ENCODE assay signal across 11 cellular contexts in genomic region chr12:47778842-47779241, GRCh38. TPM values are rescaled to one million over a fixed set of nuclear protein-coding genes. Genes with fewer than 3 reads are reported as not detected.
DNase-seq lines count a peak whose midpoint lies in the region; ATAC-seq and TF ChIP-seq lines count a peak whose summit lies in the region.
"Had no signal": no experiment of that assay in that cellular context is flagged by ENCODE, and none has a peak within 500 bp of the region (broad histone marks: within the 10 kb centered on the region; RNA-seq: fewer than 3 reads in every experiment).

No MANE protein-coding gene starts in this region.

- no peaks in the 10 kb centered on the region for H3K9me3 ChIP-seq in right cardiac atrium (ENCODE audit: control insufficient read depth, low read length)
- H3K9me3 ChIP-seq in right atrium auricular region, result no peaks in the 10 kb centered on the region
- H3K9me3 ChIP-seq in thyroid gland, result no peaks in the 10 kb centered on the region
- H3K9me3 ChIP-seq in ovary, result no peaks in the 10 kb centered on the region
- H3K9me3 ChIP-seq: adrenal gland had no signal

- H3K27me3 ChIP-seq in right cardiac atrium (ENCODE audit: control insufficient read depth, insufficient read depth) (no peaks in the 10 kb centered on the region), right atrium auricular region (no peaks in the 10 kb centered on the region), layer of hippocampus (ENCODE audit: control insufficient read depth, insufficient read depth, low read length) (no peaks in the 10 kb centered on the region), thyroid gland (no peaks in the 10 kb centered on the region), ovary (no peaks in the 10 kb centered on the region)
- H3K27me3 ChIP-seq: adrenal gland had no signal

- ATAC-seq in right cardiac atrium, result peak in 1 of 2 donors; percentile 1

- no peak overlapping the region for H3K4me3 ChIP-seq in right cardiac atrium (ENCODE audit: low read length)
- no peak overlapping the region for H3K4me3 ChIP-seq in right atrium auricular region
- H3K4me3 ChIP-seq in thyroid gland (replicated peaks in 1 of 3), result no peak overlapping the region
- H3K4me3 ChIP-seq in ovary, result no peak overlapping the region
- H3K4me3 ChIP-seq: adrenal gland had no signal

- H3K36me3 ChIP-seq in right atrium auricular region, result peaks cover 11% of the 10 kb centered on the region
- H3K36me3 ChIP-seq in thyroid gland, result peaks cover 14 to 19% of the 10 kb centered on the region in 2 donors
- H3K36me3 ChIP-seq in ovary, result no peaks in the 10 kb centered on the region

- no peak for TF ChIP-seq POLR2A in thyroid gland (IDR thresholded peaks at IDR 0.05)
- TF ChIP-seq POLR2A in ovary (IDR thresholded peaks at IDR 0.05), result no peak

- DNase-seq in right cardiac atrium (peak; percentile 28 to 69 (median 67)), right atrium auricular region (ENCODE audit: low spot score) (no peak), thyroid gland (no peak), NCI-H1436 (lab: John Stamatoyannopoulos, UW) (no peak), kidney tubule cell (ENCODE audit: low spot score) (no peak), ovary (no peak)

- TF ChIP-seq EP300 in ovary (IDR thresholded peaks at IDR 0.05), result no peak

- intact Hi-C loops in right cardiac atrium (cut with DNase I) (loop anchor here in 3 of 4 donors (2.0 to 5.0 kb wide), 2 partner anchors 58 to 60 kb away; no protein-coding TSS in a partner anchor), thyroid gland (cut with DNase I) (loop anchor here (2.0 to 5.0 kb wide), 2 partner anchors 37 to 60 kb away; no protein-coding TSS in a partner anchor), ovary (cut with DNase I) (loop anchor here (2.0 to 5.0 kb wide), 6 partner anchors 37 to 127 kb away; no protein-coding TSS in a partner anchor)

- no peak for TF ChIP-seq CTCF in right atrium auricular region (IDR thresholded peaks at IDR 0.05)
- no peak for TF ChIP-seq CTCF in thyroid gland (IDR thresholded peaks at IDR 0.05)
- no peak for TF ChIP-seq CTCF in ovary (IDR thresholded peaks at IDR 0.05)

- WGBS in right cardiac atrium, result 44% methylated on average over 14 of the region's 14 CpGs
- WGBS in thyroid gland, 2 donors, result 50 to 70% methylated on average over 9 to 13 of the region's 14 CpGs
- 38 to 43% (median 38%) methylated on average over 14 of the region's 14 CpGs for WGBS in ovary, 3 donors

- H3K4me1 ChIP-seq in right cardiac atrium (ENCODE audit: control insufficient read depth, insufficient read depth, low read length), result peaks cover 29% of the 10 kb centered on the region
- peaks cover 0 to 61% of the 10 kb centered on the region in 2 donors for H3K4me1 ChIP-seq in right atrium auricular region
- H3K4me1 ChIP-seq in thyroid gland, result peaks cover 53 to 64% of the 10 kb centered on the region in 2 donors
- H3K4me1 ChIP-seq in ovary (ENCODE audit: insufficient read depth), result peaks cover 32% of the 10 kb centered on the region

- H3K27ac ChIP-seq in right cardiac atrium (ENCODE audit: low read length), result no peak overlapping the region
- no peak overlapping the region for H3K27ac ChIP-seq in right atrium auricular region
- H3K27ac ChIP-seq in angular gyrus (ENCODE audit: low read depth, low read length), result peak overlapping the region; percentile 100
- H3K27ac ChIP-seq in layer of hippocampus (ENCODE audit: low read depth, low read length), result peak overlapping the region; percentile 99
- peak overlapping the region in 2 of 3 donors; percentile 7 to 91 for H3K27ac ChIP-seq in thyroid gland
- H3K27ac ChIP-seq in ovary, result peak overlapping the region in 1 of 2 donors; percentile 76

RNA-seq across cellular contexts. Expression of gene SLC48A1, which starts 5.8 kb away (rescaled TPM):
- 10 to 100 TPM; 26.5 to 30.1 (median 27.6) TPM for total RNA-seq in right cardiac atrium
- polyA plus RNA-seq in right cardiac atrium, result 22.0 TPM
- total RNA-seq in right atrium auricular region, result 10 to 100 TPM; 48.9 to 52.0 TPM
- 100 to 1,000 TPM in 3 of 4 donors, 10 to 100 TPM in 1; 59.3 to 276 (median 187) TPM for total RNA-seq in thyroid gland
- 100 to 1,000 TPM in 2 of 7 donors, 10 to 100 TPM in 5; 36.7 to 143 (median 98.3) TPM for total RNA-seq in ovary
- 10 to 100 TPM; 24.1 to 41.1 TPM for polyA plus RNA-seq in ovary

RNA-seq across cellular contexts. Expression of gene RAPGEF3, which starts 20.2 kb away (rescaled TPM):
- 10 to 100 TPM; 14.1 to 28.7 (median 23.3) TPM for total RNA-seq in right cardiac atrium
- polyA plus RNA-seq in right cardiac atrium, result 44.9 TPM
- total RNA-seq in right atrium auricular region, result 10 to 100 TPM; 19.8 to 26.8 TPM
- total RNA-seq in thyroid gland, result 100 to 1,000 TPM in 2 of 4 donors, 10 to 100 TPM in 2; 87.3 to 178 (median 125) TPM
- total RNA-seq in ovary, result 100 to 1,000 TPM in 3 of 7 donors, 10 to 100 TPM in 4; 50.4 to 132 (median 93.5) TPM
- polyA plus RNA-seq in ovary, result 10 to 100 TPM; 16.9 to 68.4 TPM

RNA-seq across cellular contexts. Expression of gene HDAC7, which starts 40.9 kb away (rescaled TPM):
- total RNA-seq in right cardiac atrium, result 10 to 100 TPM; 46.5 to 60.1 (median 51.1) TPM
- polyA plus RNA-seq in right cardiac atrium, result 38.0 TPM
- 10 to 100 TPM; 33.4 to 60.2 TPM for total RNA-seq in right atrium auricular region
- total RNA-seq in thyroid gland, result 10 to 100 TPM; 44.5 to 61.9 (median 52.6) TPM
- 100 to 1,000 TPM in 5 of 7 donors, 10 to 100 TPM in 2; 47.2 to 151 (median 103) TPM for total RNA-seq in ovary
- polyA plus RNA-seq in ovary, result 10 to 100 TPM; 40.1 to 79.4 TPM

RNA-seq across cellular contexts. Expression of gene ENDOU, which starts 53.6 kb away (rescaled TPM):
- total RNA-seq in right cardiac atrium (under 1 TPM; 0.28 to 0.86 (median 0.51) TPM), right atrium auricular region (1 to 10 TPM in 1 of 2 donors, under 1 TPM in 1; 0.55 to 2.1 TPM), thyroid gland (1 to 10 TPM in 3 of 4 donors, under 1 TPM in 1; 0.11 to 1.9 (median 1.2) TPM), ovary (1 to 10 TPM in 5 of 7 donors, under 1 TPM in 2; 0.69 to 3.6 (median 1.3) TPM)
- polyA plus RNA-seq in right cardiac atrium (0.45 TPM), ovary (1 to 10 TPM; 1.4 to 1.6 TPM)
- total RNA-seq: cerebellum, HepG2 had no signal
- polyA plus RNA-seq: HepG2 had no signal

Comparison
In these comparisons a context has a peak if more than half of its experiments do, and no peak if none do; other contexts are left out.
1. DNase-seq: peak in right cardiac atrium (3 of 3); none in right atrium auricular region (single experiment), thyroid gland (0 of 2), NCI-H1436 (single experiment), kidney tubule cell (single experiment) and ovary (0 of 5).
2. H3K27ac ChIP-seq: peak in angular gyrus (single experiment), layer of hippocampus (single experiment) and thyroid gland (2 of 3); none in right cardiac atrium (single experiment) and right atrium auricular region (0 of 2).